In genomic region chr15:75723171-75723846, GRCh38 we compare ENCODE assay signal across 8 cellular contexts. TPM values are rescaled to one million over a fixed set of nuclear protein-coding genes. Genes with fewer than 3 reads are reported as not detected.
DNase-seq lines count a peak whose midpoint lies in the region; ATAC-seq and TF ChIP-seq lines count a peak whose summit lies in the region.

No MANE protein-coding gene starts in this region.

- H3K36me3 ChIP-seq in gastroesophageal sphincter: no peaks in the 10 kb centered on the region
- no peaks in the 10 kb centered on the region for H3K36me3 ChIP-seq in naive thymus-derived CD4-positive, alpha-beta T cell (ENCODE audit: control insufficient read depth in 2 of 3, insufficient read depth in 3 of 3, low read length in 3 of 3)

- 45 to 74% methylated on average over 2 to 3 of the region's 8 CpGs for WGBS in gastroesophageal sphincter (ENCODE audit: low coverage in 1 of 2), 2 donors

- H3K9me3 ChIP-seq in gastroesophageal sphincter: no peaks in the 10 kb centered on the region
- H3K9me3 ChIP-seq in naive thymus-derived CD4-positive, alpha-beta T cell (ENCODE audit: control insufficient read depth in 2 of 3, low read length in 3 of 3): no peaks in the 10 kb centered on the region

- POLR2A ChIA-PET in naive thymus-derived CD4-positive, alpha-beta T cell (lab: Charles Lee): no interaction called here

- peaks cover 0 to 6% (median 0%) of the 10 kb centered on the region in 7 donors for H3K4me1 Mint-ChIP-seq in naive thymus-derived CD4-positive, alpha-beta T cell

- no peaks in the 10 kb centered on the region for H3K36me3 Mint-ChIP-seq in naive thymus-derived CD4-positive, alpha-beta T cell

- ATAC-seq in gastroesophageal sphincter: no peak
- ATAC-seq in naive thymus-derived CD4-positive, alpha-beta T cell: no peak
- no peak for ATAC-seq in HG03432 (IDR thresholded peaks at IDR 0.05; ENCODE audit: unreplicated experiment)

- TF ChIP-seq CTCF in gastroesophageal sphincter (IDR thresholded peaks at IDR 0.05) (no peak), dorsolateral prefrontal cortex (IDR thresholded peaks at IDR 0.05 in 54 of 56, conservative IDR thresholded peaks at IDR 0.05 in 2 of 56; ENCODE audit: low read depth in 1 of 56, partially characterized antibody in 56 of 56) (no peak)

- H3K27me3 Mint-ChIP-seq in naive thymus-derived CD4-positive, alpha-beta T cell: peaks cover 6 to 26% (median 8%) of the 10 kb centered on the region in 5 donors

- H3K27me3 ChIP-seq in gastroesophageal sphincter (no peaks in the 10 kb centered on the region), dorsolateral prefrontal cortex (no peaks in the 10 kb centered on the region)
- H3K27me3 ChIP-seq in naive thymus-derived CD4-positive, alpha-beta T cell (ENCODE audit: control insufficient read depth in 2 of 2, insufficient read depth in 2 of 2, low read length in 2 of 2): no peaks in the 10 kb centered on the region

- H3K27ac ChIP-seq in gastroesophageal sphincter: peak overlapping the region; percentile 66 to 91 (median 84)
- H3K27ac ChIP-seq in dorsolateral prefrontal cortex: peak overlapping the region in 10 of 59 donors; percentile 5 to 65 (median 28)
- H3K27ac ChIP-seq in naive thymus-derived CD4-positive, alpha-beta T cell (ENCODE audit: low read depth, low read length): no peak overlapping the region

- H3K4me3 Mint-ChIP-seq in naive thymus-derived CD4-positive, alpha-beta T cell: no peak overlapping the region

- intact Hi-C loops in posterior vena cava (cut with DNase I) (loop anchor here in 1 of 2 donors (10.0 kb wide), 1 partner anchor 81 kb away; no protein-coding TSS in a partner anchor), dorsolateral prefrontal cortex (cut with DNase I) (no loop called here)
- intact Hi-C loops in naive thymus-derived CD4-positive, alpha-beta T cell (cut with micrococcal nuclease): no loop called here

- H3K4me3 ChIP-seq in gastroesophageal sphincter (no peak overlapping the region), dorsolateral prefrontal cortex (no peak overlapping the region)
- H3K4me3 ChIP-seq in naive thymus-derived CD4-positive, alpha-beta T cell (ENCODE audit: low read length): no peak overlapping the region

- DNase-seq in DMS79 treated with DMSO at 0.1 percent for 48 hours (lab: John Stamatoyannopoulos, UW): peak; percentile 0
- DNase-seq in NCI-H460 (ENCODE audit: extremely low read depth, low read depth): peak; percentile 9
- DNase-seq in posterior vena cava (ENCODE audit: low spot score): peak; percentile 62
- DNase-seq in dorsolateral prefrontal cortex: no peak
- no peak for DNase-seq in naive thymus-derived CD4-positive, alpha-beta T cell
- no peak for DNase-seq in OCI-M1 (lab: John Stamatoyannopoulos, UW)

- no peak for TF ChIP-seq POLR2A in gastroesophageal sphincter (IDR thresholded peaks at IDR 0.05)

- H3K9me3 Mint-ChIP-seq in naive thymus-derived CD4-positive, alpha-beta T cell: no peaks in the 10 kb centered on the region

- CTCF ChIA-PET in naive thymus-derived CD4-positive, alpha-beta T cell (lab: Charles Lee): interaction anchor here (0.6 to 0.7 kb wide), 2 partner anchors 78 to 400 kb away, joined by 3 to 5 read pairs; no protein-coding TSS in a partner anchor

- no peak for TF ChIP-seq EP300 in gastroesophageal sphincter (IDR thresholded peaks at IDR 0.05)

- no peak overlapping the region for H3K27ac Mint-ChIP-seq in naive thymus-derived CD4-positive, alpha-beta T cell

- peaks cover 0 to 65% (median 16%) of the 10 kb centered on the region in 3 donors for H3K4me1 ChIP-seq in gastroesophageal sphincter
- no peaks in the 10 kb centered on the region for H3K4me1 ChIP-seq in naive thymus-derived CD4-positive, alpha-beta T cell (ENCODE audit: control insufficient read depth in 2 of 2, insufficient read depth in 2 of 2, low read length in 2 of 2)

RNA-seq across cellular contexts. Expression of gene CSPG4, which starts 10.7 kb away (rescaled TPM):
- total RNA-seq in NCI-H460 (2014; rRNA removed; shearing (Covaris generic)): 0.10 and 0.20 TPM in 2 replicates
- 0.02 TPM in 1 of 2 replicates, not detected in the other for polyA plus RNA-seq in NCI-H460 (2014; cell fraction: nucleus; rRNA removed)
- total RNA-seq in gastroesophageal sphincter (100 to 1,000 TPM in 3 of 4 donors, 10 to 100 TPM in 1; 98.7 to 396 (median 151) TPM), posterior vena cava (100 to 1,000 TPM in 1 of 2 donors, 10 to 100 TPM in 1; 90.4 to 134 TPM), dorsolateral prefrontal cortex (10 to 100 TPM in 109 of 120 experiments, 1 to 10 TPM in 11; 5.6 to 30.1 (median 13.8) TPM)
- not detected for total RNA-seq in naive thymus-derived CD4-positive, alpha-beta T cell
- polyA plus RNA-seq in naive thymus-derived CD4-positive, alpha-beta T cell: not detected

Comparison
In these comparisons a context has a peak if more than half of its experiments do, and no peak if none do; other contexts are left out.
1. DNase-seq: peak in DMS79 treated with DMSO at 0.1 percent for 48 hours (single experiment), NCI-H460 (single experiment) and posterior vena cava (single experiment); none in dorsolateral prefrontal cortex (0 of 10), naive thymus-derived CD4-positive, alpha-beta T cell (0 of 9) and OCI-M1 (single experiment).